ENCODE assay signal across 1 cellular context in the genomic region with DNA sequence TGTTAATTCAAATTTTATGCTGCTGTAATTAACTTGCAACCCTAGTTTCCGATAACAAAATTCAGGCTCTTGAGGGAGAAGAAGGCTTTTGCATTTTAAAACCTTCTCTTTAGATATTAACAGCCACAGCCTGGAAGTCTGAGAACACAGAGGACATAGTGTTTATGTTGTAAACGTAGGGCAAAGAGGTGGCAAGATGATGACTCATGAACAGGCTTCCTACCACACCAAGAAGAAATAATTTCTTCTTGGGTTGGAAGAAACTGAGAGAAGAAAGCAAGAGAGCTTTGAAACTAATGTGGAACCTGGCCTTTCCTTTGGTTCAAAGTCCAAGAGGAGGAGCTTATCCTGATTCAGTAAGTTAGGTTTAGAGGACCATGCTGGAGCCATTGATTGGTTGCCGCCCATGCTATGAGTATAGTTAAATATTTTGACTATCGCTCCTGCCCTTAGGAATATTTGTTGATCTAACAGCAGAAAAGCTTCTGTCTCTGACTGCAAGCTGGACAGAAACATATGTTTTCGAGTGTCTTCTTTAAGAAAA.
TF ChIP-seq lines count a peak whose summit lies in the region.

No MANE protein-coding gene starts in this region.

TF ChIP-seq in endothelial cell of umbilical vein, 7 proteins besides CTCF, POLR2A, EP300 and RAD21:
- no peak for TF ChIP-seq EZH2 (IDR thresholded peaks at IDR 0.05; ENCODE audit: borderline replicate concordance, low read depth, low read length, severe bottlenecking)
- TF ChIP-seq JUN (IDR thresholded peaks at IDR 0.05; ENCODE audit: borderline replicate concordance, insufficient read depth, insufficient read length, low read depth): peak; percentile 1
